ENCODE assay signal across 9 cellular contexts in genomic region chr11:65778901-65779668, GRCh38. TPM values are rescaled to one million over a fixed set of nuclear protein-coding genes. Genes with fewer than 3 reads are reported as not detected.
DNase-seq lines count a peak whose midpoint lies in the region; ATAC-seq and TF ChIP-seq lines count a peak whose summit lies in the region.
"Had no signal": no experiment of that assay in that cellular context is flagged by ENCODE, and none has a peak within 500 bp of the region (broad histone marks: within the 10 kb centered on the region; RNA-seq: fewer than 3 reads in every experiment).

No MANE protein-coding gene starts in this region.

- TF ChIP-seq EP300 in gastroesophageal sphincter (IDR thresholded peaks at IDR 0.05), result no peak

- H3K27ac ChIP-seq in gastroesophageal sphincter (peak overlapping the region in 1 of 4 donors; percentile 87), skeletal muscle tissue (ENCODE audit: low read depth, low read length) (no peak overlapping the region)

- no peak for TF ChIP-seq CTCF in WI38 (IDR thresholded peaks at IDR 0.05; ENCODE audit: low read depth, low read length)
- no peak for TF ChIP-seq CTCF in gastroesophageal sphincter (IDR thresholded peaks at IDR 0.05)

- H3K36me3 ChIP-seq in gastroesophageal sphincter (peaks cover 0 to 32% of the 10 kb centered on the region in 2 donors), skeletal muscle tissue (ENCODE audit: control insufficient read depth in 3 of 3, insufficient read depth in 3 of 3, low read length in 3 of 3) (peaks cover 7 to 14% (median 10%) of the 10 kb centered on the region in 3 donors)

- H3K4me3 ChIP-seq in WI38 (ENCODE audit: low read depth, low read length) (peak overlapping the region; percentile 78), gastroesophageal sphincter (peak overlapping the region; percentile 75 to 98), skeletal muscle tissue (ENCODE audit: low read length in 3 of 3) (peak overlapping the region; percentile 76 to 88 (median 84))

- H3K9ac ChIP-seq in skeletal muscle tissue (ENCODE audit: low read depth in 1 of 3, low read length in 3 of 3), result peak overlapping the region in 2 of 3 donors; percentile 33 to 86

- no peak for TF ChIP-seq POLR2A in gastroesophageal sphincter (IDR thresholded peaks at IDR 0.05)

- H3K27me3 ChIP-seq in gastroesophageal sphincter (peaks cover 3% of the 10 kb centered on the region), skeletal muscle tissue (ENCODE audit: control insufficient read depth in 3 of 3, insufficient read depth in 3 of 3, low read length in 3 of 3) (peaks cover 0 to 2% (median under 1%) of the 10 kb centered on the region in 3 donors)

- H3K4me1 ChIP-seq in gastroesophageal sphincter (peaks cover 0 to 59% (median 12%) of the 10 kb centered on the region in 3 donors), skeletal muscle tissue (ENCODE audit: control insufficient read depth in 3 of 3, insufficient read depth in 3 of 3, low read length in 3 of 3) (peaks cover 7 to 24% (median 15%) of the 10 kb centered on the region in 3 donors)

- WGBS in gastroesophageal sphincter (ENCODE audit: low coverage in 1 of 2), 2 donors, result no CpG with 5 or more reads among the region's 25 CpGs

- H3K9me3 ChIP-seq in gastroesophageal sphincter (no peaks in the 10 kb centered on the region), skeletal muscle tissue (ENCODE audit: control insufficient read depth in 3 of 3, low read length in 3 of 3) (no peaks in the 10 kb centered on the region)

- DNase-seq in H4 (ENCODE audit: low spot score) (peak; percentile 2), cerebellar cortex (ENCODE audit: low spot score) (no peak), NCI-H510A treated with DMSO at 0.1 percent for 48 hours (lab: John Stamatoyannopoulos, UW) (no peak), germinal center (ENCODE audit: low spot score) (no peak)

- ATAC-seq in gastroesophageal sphincter (no peak), GM18520 (IDR thresholded peaks at IDR 0.05; ENCODE audit: unreplicated experiment) (no peak)

RNA-seq across cellular contexts. Expression of gene AP5B1, which starts 1.7 kb away (rescaled TPM):
- 4.6 and 6.1 TPM in 2 replicates for total RNA-seq in H4 (2014; rRNA removed; shearing (Covaris generic))
- total RNA-seq in gastroesophageal sphincter, result 10 to 100 TPM; 11.2 to 23.4 (median 15.7) TPM
- 2.1 TPM for total RNA-seq in skeletal muscle tissue

RNA-seq across cellular contexts. Expression of gene OVOL1, which starts 7.8 kb away (rescaled TPM):
- not detected in 2 replicates for total RNA-seq in H4 (2014; rRNA removed; shearing (Covaris generic))
- under 1 TPM in 1 of 4 donors, not detected in 3; 0.62 TPM for total RNA-seq in gastroesophageal sphincter
- not detected for total RNA-seq in skeletal muscle tissue
- total RNA-seq: SK-MEL-5 had no signal

RNA-seq across cellular contexts. Expression of gene SNX32, which starts 54.7 kb away (rescaled TPM):
- total RNA-seq in H4 (2014; rRNA removed; shearing (Covaris generic)), result not detected in 2 replicates
- total RNA-seq in gastroesophageal sphincter, result under 1 TPM in 1 of 4 donors, not detected in 3; 0.13 TPM
- under 0.01 TPM for total RNA-seq in skeletal muscle tissue

RNA-seq across cellular contexts. Expression of gene RNASEH2C, which starts 58.5 kb away (rescaled TPM):
- 24.2 and 36.1 TPM in 2 replicates for total RNA-seq in H4 (2014; rRNA removed; shearing (Covaris generic))
- 100 to 1,000 TPM in 2 of 4 donors, 10 to 100 TPM in 2; 69.0 to 196 (median 96.3) TPM for total RNA-seq in gastroesophageal sphincter
- total RNA-seq in skeletal muscle tissue, result 11.0 TPM
